Comparison of ENCODE assay signal across 11 cellular contexts in the genomic region with DNA sequence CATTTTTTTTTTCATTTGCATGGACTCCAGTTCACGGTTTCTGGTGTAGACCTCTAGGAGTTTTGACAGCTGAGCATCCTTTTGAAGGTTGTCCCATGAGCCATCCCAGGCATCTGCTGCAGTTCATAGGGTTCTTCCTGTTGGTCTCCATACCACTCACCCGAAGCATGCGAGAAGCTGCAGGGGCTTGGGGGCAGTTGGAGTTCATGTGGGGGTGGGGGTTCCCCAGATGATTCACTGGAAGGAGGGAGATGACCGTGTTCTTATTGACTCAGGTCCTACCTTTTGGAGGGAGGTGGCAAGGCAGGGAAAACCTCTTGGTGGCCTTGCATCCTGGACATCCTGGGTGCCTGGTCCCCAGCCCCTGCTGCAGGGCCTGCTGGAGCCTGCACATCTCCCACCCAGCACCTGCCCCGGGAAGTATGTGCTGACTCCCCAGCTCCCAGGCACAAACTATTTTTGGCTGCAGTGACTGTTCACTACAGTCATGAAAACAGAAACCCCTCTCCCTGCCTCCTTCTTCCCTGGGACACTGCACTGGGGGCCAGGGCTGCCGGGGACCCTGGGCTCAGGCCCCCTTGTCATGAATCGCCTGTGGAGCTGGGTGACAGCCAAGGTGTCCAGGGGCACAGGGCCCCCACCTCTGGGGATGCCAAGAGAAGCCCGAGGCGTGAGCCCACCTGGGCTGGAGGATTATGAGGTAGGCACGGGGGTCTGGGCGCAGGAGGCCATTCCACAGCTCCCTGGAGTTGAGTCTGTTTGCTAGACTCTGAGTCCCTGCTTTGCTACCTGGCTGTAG.
DNase-seq lines count a peak whose midpoint lies in the region; ATAC-seq, FAIRE-seq and TF ChIP-seq lines count a peak whose summit lies in the region.
"Had no signal": no experiment of that assay in that cellular context is flagged by ENCODE, and none has a peak within 500 bp of the region (broad histone marks: within the 10 kb centered on the region; RNA-seq: fewer than 3 reads in every experiment).

No MANE protein-coding gene starts in this region.

- H3K23me2 ChIP-seq in H9 (ENCODE audit: insufficient read length, low read depth, low read length, poor library complexity, severe bottlenecking) = no peaks in the 10 kb centered on the region

- no peak overlapping the region for H3K23ac ChIP-seq in H9 (ENCODE audit: insufficient read length, low read depth, low read length)

- RAD21 ChIA-PET in GM12878 (lab: Charles Lee; ENCODE audit: unreplicated experiment) = interaction anchor here (0.7 to 1.2 kb wide), 6 partner anchors 28 to 108 kb away, joined by 3 to 5 read pairs (median 3); no protein-coding TSS in a partner anchor

- no peaks in the 10 kb centered on the region for H3K27me3 Mint-ChIP-seq in H9 (ENCODE audit: low read depth)

- TF ChIP-seq POLR2A in GM12878 (IDR thresholded peaks at IDR 0.05; ENCODE audit: low read depth, low read length) (no peak), upper lobe of left lung (IDR thresholded peaks at IDR 0.05) (no peak)

- no peak overlapping the region for H2AK5ac ChIP-seq in H9 (ENCODE audit: insufficient read length, low read length)

- H3K4me2 ChIP-seq in GM12878 (ENCODE audit: control insufficient read depth, insufficient read depth) (no peak overlapping the region), H9 (ENCODE audit: insufficient read depth, insufficient read length, low read length) (no peak overlapping the region)

- CTCF ChIA-PET in GM12878 (lab: Yijun Ruan, JAX) = interaction anchor here (0.6 to 5.6 kb wide), 8 partner anchors 8 to 237 kb away, joined by 3 to 53 read pairs (median 4); no protein-coding TSS in a partner anchor

- H3K79me1 ChIP-seq in H9 (ENCODE audit: insufficient read depth, low read depth, low read length, poor library complexity, severe bottlenecking) = no peaks in the 10 kb centered on the region

- no peak overlapping the region for H3T11ph ChIP-seq in H9 (ENCODE audit: low read length)

- no TSS peak for BruUV-seq in GM12878 (replicated peaks; lab: Mats Ljungman, UMichigan)

- H3K79me2 ChIP-seq in GM12878 (ENCODE audit: control insufficient read depth, insufficient read depth, low read length) = peaks cover 4% of the 10 kb centered on the region
- no peaks in the 10 kb centered on the region for H3K79me2 ChIP-seq in H9 (ENCODE audit: insufficient read depth, low read length)

- H3K9ac ChIP-seq in GM12878 (ENCODE audit: control insufficient read depth, insufficient read depth, low read length) = no peak overlapping the region
- no peak overlapping the region for H3K9ac ChIP-seq in H9 (ENCODE audit: extremely low read depth, insufficient read length, low read length)

- H4K5ac ChIP-seq in H9 (ENCODE audit: insufficient read length, low read depth, low read length) = no peak overlapping the region

- peak overlapping the region; percentile 43 to 53 for H3K27ac ChIP-seq in right atrium auricular region
- no peak overlapping the region for H3K27ac ChIP-seq in GM12878 (ENCODE audit: control insufficient read depth, insufficient read depth)
- H3K27ac ChIP-seq in upper lobe of left lung = peak overlapping the region in 3 of 4 donors; percentile 34 to 71 (median 62)
- H3K27ac ChIP-seq in H9 (ENCODE audit: insufficient read length, low read depth, low read length) = no peak overlapping the region

- no peak overlapping the region for H3K14ac ChIP-seq in H9 (ENCODE audit: insufficient read depth, low read length)

- SMC1A ChIA-PET in GM12878 (lab: Charles Lee; ENCODE audit: uncharacterized antibody, unreplicated experiment) = interaction anchor here (1.2 to 5.8 kb wide), 7 partner anchors 10 to 108 kb away, joined by 3 to 29 read pairs (median 5); no protein-coding TSS in a partner anchor

- no peak overlapping the region for H4K8ac ChIP-seq in H9 (replicated peaks; ENCODE audit: insufficient read length, low read depth, low read length)

- H3K9me3 ChIP-seq in right atrium auricular region (no peaks in the 10 kb centered on the region), GM12878 (replicated peaks; ENCODE audit: control insufficient read depth, insufficient read depth, low read length) (no peaks in the 10 kb centered on the region; the same call in 2 of the 3 replicates), upper lobe of left lung (no peaks in the 10 kb centered on the region), H9 (ENCODE audit: control insufficient read depth, low read depth, low read length) (no peaks in the 10 kb centered on the region)

- H3K4me3 Mint-ChIP-seq in H9 = no peak overlapping the region

- intact Hi-C loops in Right ventricle myocardium inferior (cut with DNase I) = loop anchor here (5.0 kb wide), 1 partner anchor 74 kb away; no protein-coding TSS in a partner anchor
- intact Hi-C loops in GM12878 (cut with micrococcal nuclease; ENCODE audit: unreplicated experiment) = no loop called here
- intact Hi-C loops in posterior vena cava (cut with DNase I) = no loop called here

- 0 out of 7 replicates have a peak overlapping the region, but pooled peaks of 1 of the 3 experiments have one; percentile 31 for H3K27ac Mint-ChIP-seq in H9

- no peak overlapping the region for H4K91ac ChIP-seq in H9 (ENCODE audit: insufficient read length, low read depth, low read length)

- H3K4me3 ChIP-seq in right atrium auricular region (no peak overlapping the region), GM12878 (no peak overlapping the region), upper lobe of left lung (no peak overlapping the region)

- H3K36me3 ChIP-seq in right atrium auricular region (no peaks in the 10 kb centered on the region), GM12878 (ENCODE audit: control insufficient read depth in 2 of 2, insufficient read depth in 2 of 2, low read length in 1 of 2) (peaks cover 3 to 14% of the 10 kb centered on the region in 2 experiments; a peak in 3 of 4 replicates), upper lobe of left lung (no peaks in the 10 kb centered on the region)

- H3K9me3 Mint-ChIP-seq in H9 = no peaks in the 10 kb centered on the region

- DNase-seq in right atrium auricular region (ENCODE audit: low spot score) (no peak), Right ventricle myocardium inferior (ENCODE audit: missing footprints) (no peak), GM12878 (ENCODE audit: low read depth, low spot score) (no peak), posterior vena cava (ENCODE audit: low spot score) (peak; percentile 54), upper lobe of left lung (no peak), H9 (no peak)
- no peak for DNase-seq in effector CD4-positive, alpha-beta T cell
- DNase-seq: effector memory CD4-positive, alpha-beta T cell; hippocampal formation; NCI-H82 had no signal

- no peak for FAIRE-seq in GM12878 (lab: Jason Lieb, UNC)

- H3K56ac ChIP-seq in H9 (ENCODE audit: insufficient read length, low read depth, low read length) = no peak overlapping the region

- H3K36me3 Mint-ChIP-seq in H9 (ENCODE audit: insufficient read depth in 1 of 3, low read depth in 3 of 3) = peaks cover 0 to 9% (median 3%) of the 10 kb centered on the region in 3 experiments; a peak in 3 of 7 replicates

- H3K27me3 ChIP-seq in right atrium auricular region = no peaks in the 10 kb centered on the region
- no peaks in the 10 kb centered on the region for H3K27me3 ChIP-seq in GM12878 (replicated peaks in 1 of 2; ENCODE audit: control insufficient read depth in 2 of 2, insufficient read depth in 2 of 2, low read length in 1 of 2)
- no peaks in the 10 kb centered on the region for H3K27me3 ChIP-seq in upper lobe of left lung
- H3K27me3 ChIP-seq in H9 (ENCODE audit: insufficient read depth, low read length) = no peaks in the 10 kb centered on the region

- H2BK12ac ChIP-seq in H9 (ENCODE audit: insufficient read length, low read depth, low read length) = no peak overlapping the region

- peaks cover 14 to 22% of the 10 kb centered on the region in 2 experiments for H3K4me1 Mint-ChIP-seq in H9

- H3K4ac ChIP-seq in H9 (ENCODE audit: low read depth, low read length) = no peak overlapping the region

- H2AFZ ChIP-seq in GM12878 (ENCODE audit: control insufficient read depth, low read depth, low read length) (no peak overlapping the region), H9 (ENCODE audit: low read length) (no peak overlapping the region)

- ATAC-seq in Right ventricle myocardium inferior (no peak), GM12878 (no peak), upper lobe of left lung (ENCODE audit: low FRiP score in 2 of 2) (no peak), HG03378 (IDR thresholded peaks at IDR 0.05; ENCODE audit: unreplicated experiment) (no peak)

- no peak overlapping the region for H3K18ac ChIP-seq in H9 (ENCODE audit: insufficient read length, low read depth, low read length)

- no peak overlapping the region for H2BK20ac ChIP-seq in H9 (ENCODE audit: low read depth, low read length, poor library complexity, severe bottlenecking)

- TF ChIP-seq RAD21 in GM12878 (IDR thresholded peaks at IDR 0.05; ENCODE audit: insufficient read depth, low read depth, low read length) = no peak

- H4K20me1 ChIP-seq in GM12878 (ENCODE audit: control insufficient read depth, insufficient read depth) = no peaks in the 10 kb centered on the region; the same call in 1 of the 2 replicates
- no peaks in the 10 kb centered on the region for H4K20me1 ChIP-seq in H9 (ENCODE audit: control insufficient read depth, insufficient read depth, insufficient read length)

- 68% methylated on average over 11 of the region's 11 CpGs for WGBS in GM12878 (ENCODE audit: insufficient coverage, insufficient replicate concordance, low lambda C conversion rate, missing lambda C conversion rate)
- 83 to 93% methylated on average over 9 to 11 of the region's 11 CpGs for WGBS in upper lobe of left lung, 2 donors
- no CpG with 5 or more reads among the region's 11 CpGs for WGBS in H9 (ENCODE audit: extremely low coverage, insufficient read length, low lambda C conversion rate)

- TF ChIP-seq EP300 in GM12878 (IDR thresholded peaks at IDR 0.05; ENCODE audit: borderline replicate concordance in 1 of 2, control insufficient read depth in 1 of 2, low read depth in 2 of 2, low read length in 2 of 2) = no peak
- TF ChIP-seq EP300 in upper lobe of left lung (IDR thresholded peaks at IDR 0.05) = no peak

- no peak overlapping the region for H2BK5ac ChIP-seq in H9 (ENCODE audit: insufficient read length, low read length)

- no peak overlapping the region for H2BK15ac ChIP-seq in H9 (ENCODE audit: low read depth, low read length)

- H3K4me1 ChIP-seq in right atrium auricular region = peaks cover 0 to 34% of the 10 kb centered on the region in 2 donors
- H3K4me1 ChIP-seq in GM12878 (ENCODE audit: control insufficient read depth, insufficient read depth, low read length) = no peaks in the 10 kb centered on the region; the same call in 1 of the 2 replicates
- peaks cover 13 to 61% (median 27%) of the 10 kb centered on the region in 4 donors for H3K4me1 ChIP-seq in upper lobe of left lung
- H3K4me1 ChIP-seq in H9 (ENCODE audit: insufficient read depth, low read length) = no peaks in the 10 kb centered on the region; the same call in 1 of the 2 replicates

- no peak overlapping the region for H2BK120ac ChIP-seq in H9 (ENCODE audit: low read depth, low read length, poor library complexity, severe bottlenecking)

- TF ChIP-seq CTCF in right atrium auricular region (IDR thresholded peaks at IDR 0.05) = no peak
- TF ChIP-seq CTCF in GM12878 (IDR thresholded peaks at IDR 0.05 in 2 of 3, conservative IDR thresholded peaks at IDR 0.05 in 1 of 3; ENCODE audit: control insufficient read depth in 2 of 3, extremely low read depth in 1 of 3, insufficient read depth in 1 of 3, low read depth in 3 of 3, low read length in 3 of 3) = no peak
- TF ChIP-seq CTCF in upper lobe of left lung (IDR thresholded peaks at IDR 0.05) = no peak
- no peak for TF ChIP-seq CTCF in H9 (conservative IDR thresholded peaks at IDR 0.05)

- POLR2A ChIA-PET in GM12878 (lab: Charles Lee) = no interaction called here

- in situ Hi-C loops in GM12878 (cut with MboI) = no loop called here

Comparison
In these comparisons a context has a peak if more than half of its experiments do, and no peak if none do; other contexts are left out.
1. H3K27ac ChIP-seq: peak in right atrium auricular region (2 of 2) and upper lobe of left lung (3 of 4); none in GM12878 (single experiment) and H9 (single experiment).